9 cellular contexts compared by ENCODE assay signal in the genomic region with DNA sequence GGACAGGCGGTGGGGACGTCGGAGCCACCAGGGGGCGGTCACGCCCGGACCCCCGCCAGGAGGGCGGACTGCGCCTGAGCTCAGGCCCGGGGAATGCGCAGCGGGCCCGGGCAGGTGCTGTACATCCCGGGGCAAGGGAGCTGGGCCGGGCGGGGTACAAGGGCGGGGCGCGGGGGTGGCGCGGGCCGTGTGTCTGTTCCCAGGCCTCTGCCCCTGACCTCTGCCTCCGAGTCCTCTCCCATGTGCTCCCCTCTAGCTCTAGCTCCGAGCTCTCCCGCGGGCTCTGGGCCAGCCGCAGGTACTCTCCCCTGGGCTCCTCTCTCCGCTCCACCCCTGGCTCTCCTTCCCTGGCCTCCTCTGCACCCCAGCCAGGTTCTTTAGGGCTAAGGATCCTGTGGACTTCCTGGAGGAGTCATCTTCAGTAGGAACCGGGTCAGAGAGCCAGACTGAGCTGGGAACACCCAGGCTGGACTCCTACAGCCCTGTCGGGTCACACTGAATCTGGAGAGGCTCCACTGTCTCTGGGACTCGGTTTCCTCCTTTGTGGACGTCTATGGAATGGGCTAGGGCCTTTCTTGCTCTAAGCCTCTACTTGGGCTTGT. TPM values are rescaled to one million over a fixed set of nuclear protein-coding genes. Genes with fewer than 3 reads are reported as not detected.
DNase-seq lines count a peak whose midpoint lies in the region; ATAC-seq and TF ChIP-seq lines count a peak whose summit lies in the region.
"Had no signal": no experiment of that assay in that cellular context is flagged by ENCODE, and none has a peak within 500 bp of the region (broad histone marks: within the 10 kb centered on the region; RNA-seq: fewer than 3 reads in every experiment).

No MANE protein-coding gene starts in this region.

- POLR2A ChIA-PET in SK-N-SH (lab: Yijun Ruan, JAX), result no interaction called here

- H3K4me2 ChIP-seq in SK-N-SH, result peak overlapping the region; percentile 88
- H3K4me2 ChIP-seq: BLaER1 had no signal

- peaks cover 80% of the 10 kb centered on the region for H3K79me2 ChIP-seq in SK-N-SH (ENCODE audit: insufficient read depth)

- H3F3A ChIP-seq in SK-N-SH (replicated peaks; ENCODE audit: insufficient read depth), result peaks cover 6% of the 10 kb centered on the region

- TF ChIP-seq CTCF in SK-N-SH (IDR thresholded peaks at IDR 0.05), result peak; percentile 34; the same call in 1 of the 2 replicates

- peak; percentile 62 for DNase-seq in SK-N-SH
- peak; percentile 50 to 63 for DNase-seq in activated T-cell treated with anti-CD3 and anti-CD28 coated beads, Interleukin-2, amount 50 U/mL, for 48 hours
- no peak for DNase-seq in NCI-H2171 treated with DMSO at 0.1 percent for 48 hours (lab: John Stamatoyannopoulos, UW)
- DNase-seq in NCI-H1694 (lab: John Stamatoyannopoulos, UW), result no peak
- DNase-seq in NOMO-1 (lab: John Stamatoyannopoulos, UW; ENCODE audit: unreplicated experiment in 2 of 2), result no peak

- 84% methylated on average over 10 of the region's 32 CpGs for WGBS in SK-N-SH (ENCODE audit: low lambda C conversion rate)
- 19% methylated on average over 32 of the region's 32 CpGs for WGBS in thymus

- CTCF ChIA-PET in SK-N-SH (lab: Yijun Ruan, JAX), result interaction anchor here (1.3 to 3.9 kb wide), 5 partner anchors 11 to 83 kb away, joined by 3 to 18 read pairs (median 3); no protein-coding TSS in a partner anchor

- H3K36me3 ChIP-seq in SK-N-SH (replicated peaks in 1 of 2; ENCODE audit: control insufficient read depth in 1 of 2, insufficient read depth in 2 of 2, low read length in 1 of 2) (peaks cover 0 to 7% of the 10 kb centered on the region in 2 experiments), thymus (ENCODE audit: control insufficient read depth, insufficient read depth) (no peaks in the 10 kb centered on the region)
- H3K36me3 ChIP-seq: BLaER1 had no signal

- no peak overlapping the region for H3K9ac ChIP-seq in SK-N-SH
- H3K9ac ChIP-seq: BLaER1 had no signal

- no peaks in the 10 kb centered on the region for H3K27me3 ChIP-seq in SK-N-SH (ENCODE audit: insufficient read depth)
- H3K27me3 ChIP-seq in thymus (ENCODE audit: control insufficient read depth, insufficient read depth), result peaks cover 38% of the 10 kb centered on the region

- no peak overlapping the region for H3K4me3 ChIP-seq in SK-N-SH (ENCODE audit: low read depth in 2 of 2, low read length in 1 of 2)
- peak overlapping the region; percentile 25; the same call in 1 of the 2 replicates for H3K4me3 ChIP-seq in iPS-18c (ENCODE audit: insufficient read depth, low read depth, low read length)
- H3K4me3 ChIP-seq in thymus (ENCODE audit: low read length), result no peak overlapping the region
- H3K4me3 ChIP-seq: BLaER1 had no signal

- no peaks in the 10 kb centered on the region for H4K20me1 ChIP-seq in SK-N-SH (ENCODE audit: insufficient read depth)

- H3K4me1 ChIP-seq in SK-N-SH (ENCODE audit: control insufficient read depth in 1 of 2, insufficient read depth in 2 of 2, low read depth in 1 of 2, low read length in 1 of 2), result peaks cover 15 to 26% of the 10 kb centered on the region in 2 experiments; a peak in 3 of 4 replicates
- H3K4me1 ChIP-seq in thymus (ENCODE audit: control insufficient read depth, insufficient read depth, low read length), result peaks cover 12% of the 10 kb centered on the region

- no peak for TF ChIP-seq RAD21 in SK-N-SH (IDR thresholded peaks at IDR 0.05; ENCODE audit: low read length)

- H3K27ac ChIP-seq in SK-N-SH (ENCODE audit: low read depth in 2 of 2, low read length in 1 of 2), result no peak overlapping the region
- peak overlapping the region; percentile 33 for H3K27ac ChIP-seq in thymus (ENCODE audit: low read depth)
- H3K27ac ChIP-seq: BLaER1 had no signal

- H2AFZ ChIP-seq in SK-N-SH (ENCODE audit: low read depth), result no peak overlapping the region

- no peak for ATAC-seq in SK-N-SH treated with all-trans-retinoic acid at 6 μM for 48 hours

- no peaks in the 10 kb centered on the region for H3K9me3 ChIP-seq in SK-N-SH
- H3K9me3 ChIP-seq in iPS-18c (ENCODE audit: control insufficient read depth, insufficient read depth, low read length), result no peaks in the 10 kb centered on the region
- H3K9me3 ChIP-seq in thymus (ENCODE audit: control insufficient read depth), result no peaks in the 10 kb centered on the region
- H3K9me3 ChIP-seq: BLaER1 had no signal

- no peaks in the 10 kb centered on the region for H3K9me2 ChIP-seq in SK-N-SH

- no peak for TF ChIP-seq EP300 in SK-N-SH (IDR thresholded peaks at IDR 0.05; ENCODE audit: borderline replicate concordance in 1 of 2, low read depth in 1 of 2, low read length in 1 of 2)

TF ChIP-seq in SK-N-SH, 30 proteins besides CTCF, POLR2A, EP300 and RAD21:
- TF ChIP-seq NRF1 (IDR thresholded peaks at IDR 0.05; ENCODE audit: low read depth, low read length) (no peak), FOXJ3 (CRISPR knock-in tag; IDR thresholded peaks at IDR 0.05) (no peak), RFX5 (IDR thresholded peaks at IDR 0.05; ENCODE audit: low read length) (no peak), FOSL2 (IDR thresholded peaks at IDR 0.05; ENCODE audit: borderline replicate concordance, low read depth) (no peak), EZH2phosphoT487 (IDR thresholded peaks at IDR 0.05; ENCODE audit: borderline replicate concordance, low read depth) (no peak), POLR2AphosphoS5 (IDR thresholded peaks at IDR 0.05; ENCODE audit: low read depth, low read length) (no peak), GATA2 (CRISPR knock-in tag; IDR thresholded peaks at IDR 0.05) (no peak), PBX3 (IDR thresholded peaks at IDR 0.05) (no peak)
- TF ChIP-seq, protein P1, sequence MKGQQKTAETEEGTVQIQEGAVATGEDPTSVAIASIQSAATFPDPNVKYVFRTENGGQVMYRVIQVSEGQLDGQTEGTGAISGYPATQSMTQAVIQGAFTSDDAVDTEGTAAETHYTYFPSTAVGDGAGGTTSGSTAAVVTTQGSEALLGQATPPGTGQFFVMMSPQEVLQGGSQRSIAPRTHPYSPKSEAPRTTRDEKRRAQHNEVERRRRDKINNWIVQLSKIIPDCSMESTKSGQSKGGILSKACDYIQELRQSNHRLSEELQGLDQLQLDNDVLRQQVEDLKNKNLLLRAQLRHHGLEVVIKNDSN (IDR thresholded peaks at IDR 0.05; ENCODE audit: borderline replicate concordance, low read depth), result no peak

TF ChIP-seq in SK-N-SH treated with all-trans-retinoic acid at 6 μM for 48 hours, 23 proteins besides CTCF, POLR2A, EP300 and RAD21 (continues in another document):
- no peak for TF ChIP-seq ZNF565 (CRISPR knock-in tag; conservative IDR thresholded peaks at IDR 0.05; ENCODE audit: low read depth)
- TF ChIP-seq, protein P2, sequence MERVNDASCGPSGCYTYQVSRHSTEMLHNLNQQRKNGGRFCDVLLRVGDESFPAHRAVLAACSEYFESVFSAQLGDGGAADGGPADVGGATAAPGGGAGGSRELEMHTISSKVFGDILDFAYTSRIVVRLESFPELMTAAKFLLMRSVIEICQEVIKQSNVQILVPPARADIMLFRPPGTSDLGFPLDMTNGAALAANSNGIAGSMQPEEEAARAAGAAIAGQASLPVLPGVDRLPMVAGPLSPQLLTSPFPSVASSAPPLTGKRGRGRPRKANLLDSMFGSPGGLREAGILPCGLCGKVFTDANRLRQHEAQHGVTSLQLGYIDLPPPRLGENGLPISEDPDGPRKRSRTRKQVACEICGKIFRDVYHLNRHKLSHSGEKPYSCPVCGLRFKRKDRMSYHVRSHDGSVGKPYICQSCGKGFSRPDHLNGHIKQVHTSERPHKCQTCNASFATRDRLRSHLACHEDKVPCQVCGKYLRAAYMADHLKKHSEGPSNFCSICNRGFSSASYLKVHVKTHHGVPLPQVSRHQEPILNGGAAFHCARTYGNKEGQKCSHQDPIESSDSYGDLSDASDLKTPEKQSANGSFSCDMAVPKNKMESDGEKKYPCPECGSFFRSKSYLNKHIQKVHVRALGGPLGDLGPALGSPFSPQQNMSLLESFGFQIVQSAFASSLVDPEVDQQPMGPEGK (CRISPR knock-in tag; IDR thresholded peaks at IDR 0.05; ENCODE audit: borderline replicate concordance), result no peak
- TF ChIP-seq POU6F1 (CRISPR knock-in tag; IDR thresholded peaks at IDR 0.05; ENCODE audit: borderline replicate concordance, low read depth), result no peak

RNA-seq across cellular contexts. Expression of gene PPP1R13L, which starts 2.3 kb away (rescaled TPM):
- polyA plus RNA-seq in SK-N-SH (2012; rRNA removed) (11.6 and 18.0 TPM in 2 replicates), thymus (41.6 TPM)
- polyA plus RNA-seq in SK-N-SH (2012; cell fraction: cytosol; rRNA removed), result 9.2 and 15.9 TPM in 2 replicates
- 61.7 and 79.7 TPM in 2 replicates for polyA plus RNA-seq in SK-N-SH (2012; cell fraction: nucleus; rRNA removed)

RNA-seq across cellular contexts. Expression of gene POLR1G, which starts 3.9 kb away (rescaled TPM):
- 11.0 and 11.9 TPM in 2 replicates for polyA plus RNA-seq in SK-N-SH (2012; rRNA removed)
- 11.6 and 11.8 TPM in 2 replicates for polyA plus RNA-seq in SK-N-SH (2012; cell fraction: cytosol; rRNA removed)
- polyA plus RNA-seq in SK-N-SH (2012; cell fraction: nucleus; rRNA removed), result 5.4 and 6.2 TPM in 2 replicates
- polyA plus RNA-seq in thymus, result 1.8 TPM

RNA-seq across cellular contexts. Expression of gene ERCC1, which starts 21.1 kb away (rescaled TPM):
- 93.1 and 95.3 TPM in 2 replicates for polyA plus RNA-seq in SK-N-SH (2012; rRNA removed)
- 45.3 and 58.8 TPM in 2 replicates for polyA plus RNA-seq in SK-N-SH (2012; cell fraction: cytosol; rRNA removed)
- 199 and 204 TPM in 2 replicates for polyA plus RNA-seq in SK-N-SH (2012; cell fraction: nucleus; rRNA removed)
- 42.6 TPM for polyA plus RNA-seq in thymus

RNA-seq across cellular contexts. Expression of gene ERCC2, which starts 32.2 kb away (rescaled TPM):
- polyA plus RNA-seq in SK-N-SH (2012; rRNA removed) (62.7 and 72.8 TPM in 2 replicates), thymus (14.2 TPM)
- polyA plus RNA-seq in SK-N-SH (2012; cell fraction: cytosol; rRNA removed), result 20.1 and 27.9 TPM in 2 replicates
- 177 and 216 TPM in 2 replicates for polyA plus RNA-seq in SK-N-SH (2012; cell fraction: nucleus; rRNA removed)

Comparison
In these comparisons a context has a peak if more than half of its experiments do, and no peak if none do; other contexts are left out.
1. DNase-seq: peak in SK-N-SH (single experiment) and activated T-cell treated with anti-CD3 and anti-CD28 coated beads, Interleukin-2, amount 50 U/mL, for 48 hours (2 of 2); none in NCI-H2171 treated with DMSO at 0.1 percent for 48 hours (single experiment), NCI-H1694 (single experiment) and NOMO-1 (0 of 2).